Comparison of ENCODE assay signal across 21 cellular contexts in genomic region chr6:73640179-73640750, GRCh38.
"Had no signal": no experiment of that assay in that cellular context is flagged by ENCODE, and none has a peak within 500 bp of the region (broad histone marks: within the 10 kb centered on the region; RNA-seq: fewer than 3 reads in every experiment).

No MANE protein-coding gene starts in this region.

- H3K27ac ChIP-seq: breast epithelium, coronary artery, gastrocnemius medialis, transverse colon, VCaP had no signal

- H3K4me3 ChIP-seq: breast epithelium, coronary artery, gastrocnemius medialis, lung, transverse colon had no signal

- ATAC-seq: activated T-helper 17 cell treated with anti-CD3 and anti-CD28 coated beads, Interleukin-2, amount 50 U/mL, for 72 hours; gastrocnemius medialis; left lobe of liver; stimulated activated naive CD8-positive, alpha-beta T cell treated with anti-CD3 and anti-CD28 coated beads, Interleukin-15, Interleukin-2, amounts not matched to agents 100 U/mL and 50 U/mL, for 24 hours had no signal

- DNase-seq: activated CD4-positive, alpha-beta T cell treated with anti-CD3 and anti-CD28 coated beads for 1 hour; activated naive CD4-positive, alpha-beta T cell; activated naive CD8-positive, alpha-beta T cell treated with anti-CD3 and anti-CD28 coated beads, Interleukin-2, amount 10 ng/mL, durations not matched to agents 7 days and 5 days; amygdala; gastrocnemius medialis; head of caudate nucleus; midbrain; nephron progenitor cell; nucleus accumbens; retina; stimulated activated CD4-positive, alpha-beta T cell treated with anti-CD3 and anti-CD28 coated beads, Interleukin-12 subunit alpha, Interleukin-12 subunit beta, amount 100 ng/mL, for 4 hours; stimulated activated CD4-positive, alpha-beta T cell treated with anti-CD3 and anti-CD28 coated beads, Interleukin-2, amount 100 ng/mL, for 24 hours; stimulated activated naive CD8-positive, alpha-beta T cell treated with anti-CD3 and anti-CD28 coated beads, Interleukin-15, Interleukin-2, amounts not matched to agents 100 U/mL and 50 U/mL, for 24 hours; T-helper 2 cell; transverse colon had no signal

- H3K36me3 ChIP-seq: breast epithelium had no signal

- H3K27me3 Mint-ChIP-seq: activated naive CD8-positive, alpha-beta T cell treated with anti-CD3 and anti-CD28 coated beads, Interleukin-2, amount 10 ng/mL, durations not matched to agents 7 days and 5 days; activated T-helper 17 cell treated with anti-CD3 and anti-CD28 coated beads, Interleukin-2, amount 50 U/mL, for 72 hours had no signal

- H3K9me3 ChIP-seq: breast epithelium, gastrocnemius medialis, transverse colon had no signal

- H3K4me1 ChIP-seq: breast epithelium, gastrocnemius medialis had no signal

- H3K27me3 ChIP-seq: breast epithelium, gastrocnemius medialis, transverse colon had no signal

- H3K4me3 Mint-ChIP-seq: activated naive CD8-positive, alpha-beta T cell treated with anti-CD3 and anti-CD28 coated beads, Interleukin-2, amount 10 ng/mL, durations not matched to agents 7 days and 5 days; activated T-helper 17 cell treated with anti-CD3 and anti-CD28 coated beads, Interleukin-2, amount 50 U/mL, for 72 hours; nephron progenitor cell had no signal

- H3K27ac Mint-ChIP-seq: activated naive CD8-positive, alpha-beta T cell treated with anti-CD3 and anti-CD28 coated beads, Interleukin-2, amount 10 ng/mL, durations not matched to agents 7 days and 5 days had no signal

- H3K9me3 Mint-ChIP-seq: activated naive CD8-positive, alpha-beta T cell treated with anti-CD3 and anti-CD28 coated beads, Interleukin-2, amount 10 ng/mL, durations not matched to agents 7 days and 5 days; activated T-helper 17 cell treated with anti-CD3 and anti-CD28 coated beads, Interleukin-2, amount 50 U/mL, for 72 hours; nephron progenitor cell had no signal
